ENCODE assay signal across 8 cellular contexts in the genomic region with DNA sequence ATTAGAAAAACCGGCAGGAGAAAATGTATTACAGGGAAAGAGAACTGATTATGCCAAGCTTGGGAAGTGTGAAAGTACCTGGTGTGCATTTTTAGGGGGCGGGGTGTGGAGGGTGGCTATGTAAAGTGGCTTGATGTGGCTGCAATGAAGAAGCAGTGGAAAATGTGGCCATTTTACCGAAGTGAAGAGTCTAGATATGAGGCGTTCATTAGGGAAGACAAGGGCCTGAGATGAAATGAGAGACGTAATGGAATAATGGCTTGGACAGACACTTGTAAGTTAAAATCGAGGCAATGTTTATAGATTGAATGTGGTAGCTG. TPM values are rescaled to one million over a fixed set of nuclear protein-coding genes. Genes with fewer than 3 reads are reported as not detected.
DNase-seq lines count a peak whose midpoint lies in the region; ATAC-seq, FAIRE-seq and TF ChIP-seq lines count a peak whose summit lies in the region.

No MANE protein-coding gene starts in this region.

- CTCF ChIA-PET in HCT116 (lab: Charles Lee) (no interaction called here), K562 (lab: Yijun Ruan, JAX; ENCODE audit: low intra/inter-chr PET ratio) (no interaction called here)

- POLR2A ChIA-PET in HCT116 (lab: Charles Lee), result no interaction called here
- POLR2A ChIA-PET in K562 (lab: Yijun Ruan, JAX), result no interaction called here

- H2AFZ ChIP-seq in HCT116 (ENCODE audit: low read depth, low read length, poor library complexity, severe bottlenecking), result no peak overlapping the region
- H2AFZ ChIP-seq in K562 (ENCODE audit: low read depth, low read length), result peak overlapping the region; percentile 96

- no peaks in the 10 kb centered on the region for H3K9me1 ChIP-seq in K562 (ENCODE audit: control insufficient read depth, insufficient read depth, low read length)

- no peaks in the 10 kb centered on the region for H3K27me3 ChIP-seq in HCT116 (ENCODE audit: insufficient read depth, low read length)
- no peaks in the 10 kb centered on the region for H3K27me3 ChIP-seq in K562 (ENCODE audit: control insufficient read depth in 2 of 2, insufficient read depth in 2 of 2, low read length in 2 of 2)

- peaks cover 93% of the 10 kb centered on the region for H3K79me2 ChIP-seq in HCT116 (ENCODE audit: insufficient read depth, low read length)
- peaks cover 88% of the 10 kb centered on the region for H3K79me2 ChIP-seq in K562 (ENCODE audit: control insufficient read depth, insufficient read depth, low read length)

- TF ChIP-seq POLR2A in HCT116 (IDR thresholded peaks at IDR 0.05; ENCODE audit: borderline replicate concordance, extremely low read depth, insufficient read depth, insufficient read length) (no peak), K562 (conservative IDR thresholded peaks at IDR 0.05) (no peak), lower leg skin (IDR thresholded peaks at IDR 0.05) (no peak)

- H3K9me3 Mint-ChIP-seq in stimulated activated memory B cell treated with anti-CD40 and anti-IgM and Interleukin-4, amounts not matched to agents 10 μg/mL and 1 μg/mL and 100 μg/mL, for 72 hours, result no peaks in the 10 kb centered on the region

- H3K4me1 ChIP-seq in HCT116 (ENCODE audit: control insufficient read depth in 1 of 2, insufficient read depth in 2 of 2, low read length in 2 of 2) (peaks cover 3 to 27% of the 10 kb centered on the region in 2 experiments; a peak in 2 of 4 replicates), K562 (replicated peaks in 1 of 2; ENCODE audit: control insufficient read depth in 2 of 2, insufficient read depth in 2 of 2, low read length in 2 of 2) (peaks cover 6 to 14% of the 10 kb centered on the region in 2 experiments)

- DNase-seq in Ammon's horn (ENCODE audit: low spot score) (peak; percentile 20), HCT116 (ENCODE audit: low read depth, low spot score) (no peak), SK-N-MC (ENCODE audit: low read depth, low spot score) (no peak), K562 (ENCODE audit: extremely low read depth in 1 of 4, low spot score in 3 of 4) (peak in 1 of 4 experiments; percentile 55), lower leg skin (ENCODE audit: low spot score in 2 of 2) (no peak), SKM-1 treated with dmso at 0.1 percent for 144 hours (lab: John Stamatoyannopoulos, UW; ENCODE audit: unreplicated experiment) (no peak)

- H3K4me3 Mint-ChIP-seq in stimulated activated memory B cell treated with anti-CD40 and anti-IgM and Interleukin-4, amounts not matched to agents 10 μg/mL and 1 μg/mL and 100 μg/mL, for 72 hours, result peak overlapping the region; percentile 96

- TF ChIP-seq EP300 in K562 (IDR thresholded peaks at IDR 0.05; ENCODE audit: low read length), result no peak

- no peak for FAIRE-seq in K562 (lab: Jason Lieb, UNC)

- H3K9ac ChIP-seq in HCT116 (ENCODE audit: low read length), result peak overlapping the region; percentile 72
- peak overlapping the region; percentile 93 for H3K9ac ChIP-seq in SK-N-MC (ENCODE audit: insufficient read length)
- H3K9ac ChIP-seq in K562 (ENCODE audit: insufficient read depth in 1 of 2, low read depth in 2 of 2, low read length in 2 of 2), result peak overlapping the region; percentile 76 to 97

- peak overlapping the region; percentile 79 for H3K27ac ChIP-seq in HCT116 (ENCODE audit: low read depth, low read length)
- peak overlapping the region; percentile 87 for H3K27ac ChIP-seq in SK-N-MC
- peak overlapping the region; percentile 81 for H3K27ac ChIP-seq in K562 (ENCODE audit: extremely low read depth, low read depth, low read length)

- intact Hi-C loops in HCT116 (cut with micrococcal nuclease), result no loop called here
- intact Hi-C loops in K562 (cut with micrococcal nuclease), result loop anchor here (2.0 to 10.0 kb wide), 5 partner anchors 54 to 316 kb away; a partner anchor contains a TSS
- intact Hi-C loops in lower leg skin (cut with DNase I; ENCODE audit: low total_unique reads), result loop anchor here (5.0 kb wide), 1 partner anchor 582 kb away; no protein-coding TSS in a partner anchor

- H3K4me2 ChIP-seq in HCT116 (ENCODE audit: low read length), result peak overlapping the region; percentile 83
- peak overlapping the region; percentile 87 for H3K4me2 ChIP-seq in K562 (ENCODE audit: insufficient read depth, low read length)

- H3K4me1 Mint-ChIP-seq in stimulated activated memory B cell treated with anti-CD40 and anti-IgM and Interleukin-4, amounts not matched to agents 10 μg/mL and 1 μg/mL and 100 μg/mL, for 72 hours, result peaks cover 33% of the 10 kb centered on the region

- no peaks in the 10 kb centered on the region for H3K36me3 Mint-ChIP-seq in stimulated activated memory B cell treated with anti-CD40 and anti-IgM and Interleukin-4, amounts not matched to agents 10 μg/mL and 1 μg/mL and 100 μg/mL, for 72 hours

- no peaks in the 10 kb centered on the region for H3K9me2 ChIP-seq in HCT116 (ENCODE audit: insufficient read depth)

- peak overlapping the region; percentile 89 for H3K27ac Mint-ChIP-seq in stimulated activated memory B cell treated with anti-CD40 and anti-IgM and Interleukin-4, amounts not matched to agents 10 μg/mL and 1 μg/mL and 100 μg/mL, for 72 hours

- RAD21 ChIA-PET in HCT116 (lab: Charles Lee; ENCODE audit: low non-redundant PET in 1 of 2, low total read pairs in 2 of 2, uncharacterized antibody in 2 of 2, unreplicated experiment in 2 of 2), result interaction anchor here in 1 of 2 experiments (1.3 kb wide), 1 partner anchor 102 kb away, joined by 3 read pairs; no protein-coding TSS in a partner anchor

- TF ChIP-seq CTCF in HCT116 (IDR thresholded peaks at IDR 0.05 in 2 of 3, conservative IDR thresholded peaks at IDR 0.05 in 1 of 3; ENCODE audit: borderline replicate concordance in 1 of 3, insufficient read depth in 1 of 3, low read depth in 2 of 3, low read length in 2 of 3) (no peak), K562 (IDR thresholded peaks at IDR 0.05 in 2 of 3, conservative IDR thresholded peaks at IDR 0.05 in 1 of 3; ENCODE audit: insufficient read depth in 2 of 3, low read depth in 1 of 3, low read length in 3 of 3) (no peak), lower leg skin (IDR thresholded peaks at IDR 0.05) (no peak)

- no peaks in the 10 kb centered on the region for H3K27me3 Mint-ChIP-seq in stimulated activated memory B cell treated with anti-CD40 and anti-IgM and Interleukin-4, amounts not matched to agents 10 μg/mL and 1 μg/mL and 100 μg/mL, for 72 hours

- H3K36me3 ChIP-seq in HCT116 (ENCODE audit: control insufficient read depth in 1 of 2, insufficient read depth in 2 of 2, low read length in 2 of 2) (peaks cover 0 to 1% of the 10 kb centered on the region in 2 experiments; a peak in 1 of 4 replicates), SK-N-MC (ENCODE audit: insufficient read depth, low read length) (peaks cover 16% of the 10 kb centered on the region), K562 (ENCODE audit: control insufficient read depth, insufficient read depth, low read length) (no peaks in the 10 kb centered on the region)

- BruUV-seq in HCT116 (replicated peaks; lab: Mats Ljungman, UMichigan) (no TSS peak), K562 (replicated peaks; lab: Mats Ljungman, UMichigan) (no TSS peak)

- in situ Hi-C loops in K562 (cut with MboI), result loop anchor here (5.0 kb wide), 1 partner anchor 92 kb away; no protein-coding TSS in a partner anchor

- no peak for TF ChIP-seq RAD21 in HCT116 (IDR thresholded peaks at IDR 0.05; ENCODE audit: low read depth)
- no peak for TF ChIP-seq RAD21 in K562 (CRISPR knock-in tag; conservative IDR thresholded peaks at IDR 0.05 in 1 of 2, IDR thresholded peaks at IDR 0.05 in 1 of 2)

- H3K4me3 ChIP-seq in HCT116 (replicated peaks in 1 of 2; ENCODE audit: low read depth in 1 of 2, low read length in 2 of 2) (peak overlapping the region; percentile 71 to 83), SK-N-MC (peak overlapping the region; percentile 99), K562 (peak overlapping the region; percentile 70), lower leg skin (ENCODE audit: low read depth, poor library complexity, severe bottlenecking) (peak overlapping the region; percentile 79)

- H4K20me1 ChIP-seq in HCT116 (ENCODE audit: insufficient read depth) (no peaks in the 10 kb centered on the region), K562 (replicated peaks; ENCODE audit: control insufficient read depth, insufficient read depth, low read length) (no peaks in the 10 kb centered on the region)

- H3K9me3 ChIP-seq in HCT116 (ENCODE audit: control insufficient read depth in 1 of 2, insufficient read depth in 1 of 2, low read depth in 1 of 2, low read length in 2 of 2) (no peaks in the 10 kb centered on the region), SK-N-MC (ENCODE audit: low read depth, low read length) (no peaks in the 10 kb centered on the region), K562 (replicated peaks; ENCODE audit: control insufficient read depth, insufficient read depth, low read depth, low read length) (no peaks in the 10 kb centered on the region)

- no peak for ATAC-seq in HCT116
- 0 out of 3 replicates have a peak, but pooled peaks have one; percentile 3 for ATAC-seq in K562
- peak; percentile 17 for ATAC-seq in stimulated activated memory B cell treated with anti-CD40 and anti-IgM and Interleukin-4, amounts not matched to agents 10 μg/mL and 1 μg/mL and 100 μg/mL, for 72 hours
- no peak for ATAC-seq in GM21515 (IDR thresholded peaks at IDR 0.05; ENCODE audit: unreplicated experiment)

- 0% methylated on average over 6 of the region's 6 CpGs for WGBS in K562 (ENCODE audit: insufficient coverage, low coverage, missing lambda C conversion rate)
- WGBS in lower leg skin, 2 donors, result 6 to 8% methylated on average over 6 of the region's 6 CpGs

RNA-seq across cellular contexts. Expression of a gene that starts 1.2 kb away (rescaled TPM):
- total RNA-seq in HCT116 (2021; ENCODE audit: unreplicated experiment) (46.4 TPM), K562 (2014; rRNA removed) (23.1 and 23.8 TPM in 2 replicates), K562 (2014; rRNA removed; fragmentation: Illumina TruSeq; extraction: Trizol) (37.1 and 45.5 TPM in 2 replicates), K562 (2015; rRNA removed; fragmentation: Illumina TruSeq; extraction: Trizol) (39.1 and 44.8 TPM in 2 replicates), K562 (2021) (24.7 and 32.2 TPM in 2 replicates), lower leg skin (10 to 100 TPM; 40.6 to 95.9 (median 46.4) TPM)
- 15.9 and 22.7 TPM in 2 replicates for polyA plus RNA-seq in HCT116 (2012)
- 54.4 and 119 TPM in 2 replicates for total RNA-seq in K562 (2011; cell fraction: chromatin; rRNA removed; ENCODE audit: low replicate concordance)
- 24.8 and 35.1 TPM in 2 replicates for total RNA-seq in K562 (2011; cell fraction: nucleolus; rRNA removed)
- total RNA-seq in K562 (2011; cell fraction: nucleoplasm; rRNA removed), result 59.2 and 87.3 TPM in 2 replicates
- polyA plus RNA-seq in K562 (2011; rRNA removed) (53.8 and 61.5 TPM in 2 replicates), K562 (2014; fragmentation: Illumina TruSeq; extraction: Trizol) (33.2 and 44.2 TPM in 2 replicates), K562 (2014; fragmentation: Nextera tagmentation; extraction: Ambion mirVana) (10 to 100 TPM; 16.1 to 29.1 TPM), K562 (2014; rRNA removed) (27.6 and 32.6 TPM in 2 replicates)
- 17.8 and 22.4 TPM in 2 replicates for polyA plus RNA-seq in K562 (2011; cell fraction: cytosol; rRNA removed)
- 21.8 and 26.2 TPM in 2 replicates for polyA plus RNA-seq in K562 (2011; cell fraction: nucleus; rRNA removed)
- polyA plus RNA-seq in K562 (2012), result 21.8 and 28.0 TPM in 2 replicates
- polyA minus RNA-seq in K562 (2011; rRNA and poly(A)+ RNA removed), result 55.7 and 57.3 TPM in 2 replicates
- 9.9 and 23.3 TPM in 2 replicates for polyA minus RNA-seq in K562 (2011; cell fraction: cytosol; rRNA and poly(A)+ RNA removed)
- polyA minus RNA-seq in K562 (2011; cell fraction: nucleus; rRNA and poly(A)+ RNA removed), result 23.4 and 41.7 TPM in 2 replicates

RNA-seq across cellular contexts. Expression of a gene that starts 1.5 kb away (rescaled TPM):
- 18.2 TPM for total RNA-seq in HCT116 (2021; ENCODE audit: unreplicated experiment)
- polyA plus RNA-seq in HCT116 (2012), result 6.4 and 6.8 TPM in 2 replicates
- 12.9 and 34.3 TPM in 2 replicates for total RNA-seq in K562 (2011; cell fraction: chromatin; rRNA removed; ENCODE audit: low replicate concordance)
- total RNA-seq in K562 (2011; cell fraction: nucleolus; rRNA removed), result 5.8 and 8.0 TPM in 2 replicates
- total RNA-seq in K562 (2011; cell fraction: nucleoplasm; rRNA removed), result 10.3 and 11.4 TPM in 2 replicates
- total RNA-seq in K562 (2014; rRNA removed), result 4.7 and 6.4 TPM in 2 replicates
- total RNA-seq in K562 (2014; rRNA removed; fragmentation: Illumina TruSeq; extraction: Trizol), result 7.6 and 9.5 TPM in 2 replicates
- total RNA-seq in K562 (2015; rRNA removed; fragmentation: Illumina TruSeq; extraction: Trizol), result 10.0 and 11.1 TPM in 2 replicates
- total RNA-seq in K562 (2021), result 6.7 and 8.1 TPM in 2 replicates
- 4.3 and 5.8 TPM in 2 replicates for polyA plus RNA-seq in K562 (2011; rRNA removed)
- 1.4 and 2.6 TPM in 2 replicates for polyA plus RNA-seq in K562 (2011; cell fraction: cytosol; rRNA removed)
- 3.3 and 5.2 TPM in 2 replicates for polyA plus RNA-seq in K562 (2011; cell fraction: nucleus; rRNA removed)
- polyA plus RNA-seq in K562 (2012), result 2.6 and 3.3 TPM in 2 replicates
- polyA plus RNA-seq in K562 (2014; fragmentation: Illumina TruSeq; extraction: Trizol), result 4.6 and 5.5 TPM in 2 replicates
- polyA plus RNA-seq in K562 (2014; fragmentation: Nextera tagmentation; extraction: Ambion mirVana), result 1 to 10 TPM; 1.5 to 2.1 TPM
- polyA plus RNA-seq in K562 (2014; rRNA removed), result 4.9 and 5.0 TPM in 2 replicates
- 17.9 and 23.0 TPM in 2 replicates for polyA minus RNA-seq in K562 (2011; rRNA and poly(A)+ RNA removed)
- polyA minus RNA-seq in K562 (2011; cell fraction: cytosol; rRNA and poly(A)+ RNA removed), result 6.0 and 10.7 TPM in 2 replicates
- 7.0 and 11.2 TPM in 2 replicates for polyA minus RNA-seq in K562 (2011; cell fraction: nucleus; rRNA and poly(A)+ RNA removed)
- 10 to 100 TPM; 13.9 to 19.1 (median 14.7) TPM for total RNA-seq in lower leg skin

Comparison
In these comparisons a context has a peak if more than half of its experiments do, and no peak if none do; other contexts are left out.
1. ATAC-seq: peak in K562 (single experiment) and stimulated activated memory B cell treated with anti-CD40 and anti-IgM and Interleukin-4, amounts not matched to agents 10 μg/mL and 1 μg/mL and 100 μg/mL, for 72 hours (single experiment); none in HCT116 (single experiment) and GM21515 (single experiment).
2. Peak in every context shown above with its lines, with median percentiles within 50 percentile points of each other: H3K27ac ChIP-seq, H3K4me3 ChIP-seq and H3K9ac ChIP-seq.